Comparison of ENCODE assay signal across 8 cellular contexts in genomic region chr2:231514225-231514950, GRCh38. TPM values are rescaled to one million over a fixed set of nuclear protein-coding genes. Genes with fewer than 3 reads are reported as not detected.
A peak's percentile ranks its signal among the peaks of the same experiment; 100 is the strongest.
DNase-seq lines count a peak whose midpoint lies in the region; ATAC-seq and TF ChIP-seq lines count a peak whose summit lies in the region.

No MANE protein-coding gene starts in this region.

- peak overlapping the region; percentile 82 for H3K4me3 ChIP-seq in GM06990 (replicated peaks; ENCODE audit: low read depth, low read length)
- peak overlapping the region; percentile 94 for H3K4me3 ChIP-seq in NB4 (ENCODE audit: low read depth, low read length)

- no peaks in the 10 kb centered on the region for H3K36me3 Mint-ChIP-seq in activated naive CD4-positive, alpha-beta T cell treated with anti-CD3 and anti-CD28 coated beads, Interleukin-2, amount 50 U/mL, for 24 hours

- no peak for TF ChIP-seq CTCF in GM06990 (IDR thresholded peaks at IDR 0.05; ENCODE audit: insufficient read depth, low read length, poor library complexity, severe bottlenecking)
- no peak for TF ChIP-seq CTCF in NB4 (IDR thresholded peaks at IDR 0.05; ENCODE audit: low read depth, low read length)

- peak; percentile 87 for TF ChIP-seq POLR2A in NB4 (IDR thresholded peaks at IDR 0.05; ENCODE audit: extremely low read depth, insufficient read length)

- ATAC-seq in HG02571 (IDR thresholded peaks at IDR 0.05; ENCODE audit: unreplicated experiment) = peak; percentile 98

- no peaks in the 10 kb centered on the region for H3K27me3 Mint-ChIP-seq in activated naive CD4-positive, alpha-beta T cell treated with anti-CD3 and anti-CD28 coated beads, Interleukin-2, amount 50 U/mL, for 24 hours

- peak; percentile 99 for DNase-seq in GM06990 (ENCODE audit: extremely low read depth, insufficient read length)
- DNase-seq in NB4 (ENCODE audit: low read depth) = peak; percentile 99
- peak; percentile 95 for DNase-seq in SK-N-DZ (ENCODE audit: low spot score)
- DNase-seq in glomerular endothelial cell (ENCODE audit: extremely low read depth, low read depth, low spot score) = peak; percentile 34
- DNase-seq in occipital lobe (lab: John Stamatoyannopoulos, UW) = peak; percentile 96

- peak overlapping the region; percentile 92 for H3K4me3 Mint-ChIP-seq in activated naive CD4-positive, alpha-beta T cell treated with anti-CD3 and anti-CD28 coated beads, Interleukin-2, amount 50 U/mL, for 24 hours

- H3K4me1 Mint-ChIP-seq in activated naive CD4-positive, alpha-beta T cell treated with anti-CD3 and anti-CD28 coated beads, Interleukin-2, amount 50 U/mL, for 24 hours = peaks cover 18% of the 10 kb centered on the region

- H3K9me3 Mint-ChIP-seq in activated naive CD4-positive, alpha-beta T cell treated with anti-CD3 and anti-CD28 coated beads, Interleukin-2, amount 50 U/mL, for 24 hours = no peaks in the 10 kb centered on the region

- H3K27ac Mint-ChIP-seq in activated naive CD4-positive, alpha-beta T cell treated with anti-CD3 and anti-CD28 coated beads, Interleukin-2, amount 50 U/mL, for 24 hours = peak overlapping the region; percentile 96

- no peaks in the 10 kb centered on the region for H3K27me3 ChIP-seq in GM06990 (replicated peaks; ENCODE audit: control insufficient read depth, insufficient read depth, low read length)

- no peaks in the 10 kb centered on the region for H3K36me3 ChIP-seq in GM06990 (ENCODE audit: control insufficient read depth, insufficient read depth, low read length)

- H3K27ac ChIP-seq in temporal lobe (ENCODE audit: low read depth, low read length) = peak overlapping the region; percentile 83

RNA-seq across cellular contexts. Expression of gene NMUR1, which starts 15.9 kb away (rescaled TPM):
- not detected in 2 replicates for polyA plus RNA-seq in SK-N-DZ (2014; cell fraction: cytosol; rRNA removed)
- not detected in 2 replicates for polyA plus RNA-seq in SK-N-DZ (2014; cell fraction: nucleus; rRNA removed)
- total RNA-seq in glomerular endothelial cell (not detected in 2 replicates), occipital lobe (not detected), temporal lobe (under 0.01 TPM)

RNA-seq across cellular contexts. Expression of gene NCL, which starts 50.1 kb away (rescaled TPM):
- 110 and 119 TPM in 2 replicates for polyA plus RNA-seq in SK-N-DZ (2014; cell fraction: cytosol; rRNA removed)
- 111 and 267 TPM in 2 replicates for polyA plus RNA-seq in SK-N-DZ (2014; cell fraction: nucleus; rRNA removed)
- total RNA-seq in glomerular endothelial cell (110 and 224 TPM in 2 replicates), occipital lobe (113 TPM), temporal lobe (157 TPM)

Comparison
In these comparisons a context has a peak if more than half of its experiments do, and no peak if none do; other contexts are left out.
1. Peak in every context shown above with its lines: DNase-seq, ATAC-seq, H3K4me3 ChIP-seq and H3K27ac ChIP-seq.
2. DNase-seq: peak in every context shown above with its lines; median percentile 99 in GM06990; 99 in NB4; 96 in occipital lobe; 95 in SK-N-DZ; 34 in glomerular endothelial cell.